In genomic region chr5:178127300-178128009, GRCh38 we compare ENCODE assay signal across 1 cellular context.
TF ChIP-seq lines count a peak whose summit lies in the region.
"Not testable (repeated sequence)": the region's sequence is repeated elsewhere in the genome, so short reads cannot be mapped to it uniquely, and the experiment has no call there.

No MANE protein-coding gene starts in this region.

TF ChIP-seq in K562, 482 proteins besides CTCF, POLR2A, EP300 and RAD21 (continued from another document):
- TF ChIP-seq CREB3 (tag; conservative IDR thresholded peaks at IDR 0.05; ENCODE audit: low read depth) (peak; percentile 79), ZNF707 (CRISPR knock-in tag; conservative IDR thresholded peaks at IDR 0.05) (peak; percentile 12; the same call in 1 of the 2 replicates), CREB3L1 (IDR thresholded peaks at IDR 0.05; ENCODE audit: borderline replicate concordance, low read depth) (peak; percentile 95; the same call in 1 of the 2 replicates), TAL1 (IDR thresholded peaks at IDR 0.05) (peak; percentile 99), CTBP1 (IDR thresholded peaks at IDR 0.05; ENCODE audit: borderline replicate concordance) (peak; percentile 65; the same call in 1 of the 2 replicates), NCOA4 (IDR thresholded peaks at IDR 0.05; ENCODE audit: partially characterized antibody) (peak; percentile 72), PTBP1 (IDR thresholded peaks at IDR 0.05; ENCODE audit: low read depth, low read length) (0 out of 2 replicates have a peak, but pooled peaks have one; percentile 43), RREB1 (CRISPR knock-in tag; IDR thresholded peaks at IDR 0.05) (peak; percentile 60; the same call in 1 of the 2 replicates), CREB1 (IDR thresholded peaks at IDR 0.05) (peak; percentile 67; the same call in 1 of the 2 replicates), SMARCE1 (IDR thresholded peaks at IDR 0.05) (peak; percentile 98), CCNT2 (IDR thresholded peaks at IDR 0.05; ENCODE audit: borderline replicate concordance, extremely low read depth, insufficient read length, low read depth, low read length) (peak; percentile 59), BRD9 (IDR thresholded peaks at IDR 0.05; ENCODE audit: low read depth, partially characterized antibody) (peak; percentile 79), POLR2AphosphoS5 (IDR thresholded peaks at IDR 0.05; ENCODE audit: control insufficient read depth, insufficient read depth, low read depth, low read length) (peak; percentile 93), ZNF316 (IDR thresholded peaks at IDR 0.05) (peak; percentile 17; the same call in 1 of the 2 replicates), TCF3 (CRISPR knock-in tag; IDR thresholded peaks at IDR 0.05) (peak; percentile 98), TRIM24 (IDR thresholded peaks at IDR 0.05) (peak; percentile 84 to 90)
- not testable (repeated sequence) for TF ChIP-seq CREB1 (CRISPR knock-in tag; IDR thresholded peaks at IDR 0.05)
